In genomic region chr16:2205967-2206313, GRCh38 we compare ENCODE assay signal across 1 cellular context.
TF ChIP-seq lines count a peak whose summit lies in the region.

No MANE protein-coding gene starts in this region.

TF ChIP-seq in GM12878, 131 proteins besides CTCF, POLR2A, EP300 and RAD21:
- no peak for TF ChIP-seq ATF7 (IDR thresholded peaks at IDR 0.05; ENCODE audit: low read depth)
- TF ChIP-seq IKZF1 (conservative IDR thresholded peaks at IDR 0.05) = no peak
- no peak for TF ChIP-seq ESRRA (IDR thresholded peaks at IDR 0.05; ENCODE audit: low read length)
- peak; percentile 90 for TF ChIP-seq NR2C1 (IDR thresholded peaks at IDR 0.05)
- TF ChIP-seq MTA2 (IDR thresholded peaks at IDR 0.05; ENCODE audit: low read depth) = 0 out of 2 replicates have a peak, but pooled peaks have one; percentile 19
- peak; percentile 97 for TF ChIP-seq NR2F1 (conservative IDR thresholded peaks at IDR 0.05)
- TF ChIP-seq SIX5 (IDR thresholded peaks at IDR 0.05; ENCODE audit: low read depth, low read length, severe bottlenecking) = no peak
- TF ChIP-seq FOS (IDR thresholded peaks at IDR 0.05; ENCODE audit: borderline replicate concordance, extremely low read depth, insufficient read length) = no peak
- TF ChIP-seq NR2C2 (IDR thresholded peaks at IDR 0.05; ENCODE audit: borderline replicate concordance, control insufficient read depth, insufficient read length, low read depth) = peak; percentile 65
- no peak for TF ChIP-seq SMARCA5 (IDR thresholded peaks at IDR 0.05)
- TF ChIP-seq CHD1 (IDR thresholded peaks at IDR 0.05; ENCODE audit: low read depth, low read length) = no peak
- TF ChIP-seq MXI1 (IDR thresholded peaks at IDR 0.05; ENCODE audit: low read depth, low read length) = 0 out of 2 replicates have a peak, but pooled peaks have one; percentile 12
- no peak for TF ChIP-seq ZNF687 (IDR thresholded peaks at IDR 0.05)
- no peak for TF ChIP-seq PAX8 (IDR thresholded peaks at IDR 0.05)
- no peak for TF ChIP-seq GABPA (IDR thresholded peaks at IDR 0.05; ENCODE audit: low read depth)
